In the genomic region with DNA sequence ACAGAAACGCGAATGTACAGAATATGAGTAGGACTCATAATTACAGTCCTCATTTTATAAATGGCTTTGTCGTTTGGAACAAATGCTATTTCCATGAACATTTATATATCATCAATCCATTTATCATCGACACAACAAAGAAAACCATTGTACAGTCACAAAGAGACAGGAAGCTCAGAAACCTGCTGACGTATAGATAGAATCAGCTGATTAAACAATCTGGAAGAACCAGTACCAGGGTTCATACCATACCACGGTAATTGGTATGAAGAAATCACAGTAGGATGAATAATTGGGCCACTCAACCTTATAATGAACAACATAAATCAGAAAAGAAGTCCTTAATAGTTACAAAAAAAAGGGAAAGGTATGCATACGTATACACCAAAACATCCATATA, we compare ENCODE assay signal across 19 cellular contexts.
DNase-seq lines count a peak whose midpoint lies in the region; ATAC-seq and TF ChIP-seq lines count a peak whose summit lies in the region.
"Had no signal": no experiment of that assay in that cellular context is flagged by ENCODE, and none has a peak within 500 bp of the region (broad histone marks: within the 10 kb centered on the region; RNA-seq: fewer than 3 reads in every experiment).

No MANE protein-coding gene starts in this region.

- H3K27me3 ChIP-seq in CD8-positive, alpha-beta T cell (ENCODE audit: insufficient read depth, low read length), result no peaks in the 10 kb centered on the region
- no peaks in the 10 kb centered on the region for H3K27me3 ChIP-seq in HAP-1 (ENCODE audit: low read depth)
- H3K27me3 ChIP-seq: pancreas, tibial artery had no signal

- no peak for ATAC-seq in CD8-positive, alpha-beta T cell
- ATAC-seq: WTC11 had no signal

- in situ Hi-C loops in HAP-1 (cut with MboI; ENCODE audit: low sequenced_read_pairs), result no loop called here

- intact Hi-C loops in CD8-positive, alpha-beta T cell (cut with DNase I, micrococcal nuclease), result loop anchor here in 1 of 2 experiments (10.0 kb wide), 1 partner anchor 115 kb away; no protein-coding TSS in a partner anchor

- H3K4me3 ChIP-seq in CD8-positive, alpha-beta T cell (ENCODE audit: low read depth, low read length), result no peak overlapping the region
- no peak overlapping the region for H3K4me3 ChIP-seq in HAP-1
- H3K4me3 ChIP-seq: pancreas, tibial artery had no signal

- H3K4me1 Mint-ChIP-seq in endothelial cell (ENCODE audit: unreplicated experiment) (no peaks in the 10 kb centered on the region), progenitor cell of endocrine pancreas (ENCODE audit: low read depth) (peaks cover 7% of the 10 kb centered on the region)
- H3K4me1 Mint-ChIP-seq in CD8-positive, alpha-beta T cell (ENCODE audit: low read depth), result peaks cover 3% of the 10 kb centered on the region

- H3K27me3 Mint-ChIP-seq in endothelial cell (ENCODE audit: unreplicated experiment), result no peaks in the 10 kb centered on the region
- H3K27me3 Mint-ChIP-seq in progenitor cell of endocrine pancreas, result no peaks in the 10 kb centered on the region
- no peaks in the 10 kb centered on the region for H3K27me3 Mint-ChIP-seq in CD8-positive, alpha-beta T cell (ENCODE audit: low read depth)
- H3K27me3 Mint-ChIP-seq: IgD-negative memory B cell, naive B cell had no signal

- no peak overlapping the region for H3K27ac ChIP-seq in CD8-positive, alpha-beta T cell (ENCODE audit: low read depth, low read length)
- H3K27ac ChIP-seq: pancreas, tibial artery had no signal

- no peaks in the 10 kb centered on the region for H3K9me3 ChIP-seq in CD8-positive, alpha-beta T cell (ENCODE audit: low read length)
- H3K9me3 ChIP-seq in HAP-1, result no peaks in the 10 kb centered on the region
- H3K9me3 ChIP-seq: pancreas, tibial artery had no signal

- H3K36me3 Mint-ChIP-seq in endothelial cell (ENCODE audit: low read depth, unreplicated experiment) (no peaks in the 10 kb centered on the region), progenitor cell of endocrine pancreas (ENCODE audit: insufficient read depth) (peaks cover 9% of the 10 kb centered on the region)
- no peaks in the 10 kb centered on the region for H3K36me3 Mint-ChIP-seq in CD8-positive, alpha-beta T cell
- H3K36me3 Mint-ChIP-seq: naive B cell had no signal

- H3K4me3 Mint-ChIP-seq in endothelial cell (ENCODE audit: unreplicated experiment), result no peak overlapping the region
- no peak overlapping the region for H3K4me3 Mint-ChIP-seq in progenitor cell of endocrine pancreas (ENCODE audit: low read depth)
- H3K4me3 Mint-ChIP-seq in CD8-positive, alpha-beta T cell, result no peak overlapping the region
- H3K4me3 Mint-ChIP-seq: IgD-negative memory B cell, naive B cell, WTC11 had no signal

- POLR2A ChIA-PET in CD8-positive, alpha-beta T cell (lab: Charles Lee), result no interaction called here

- TF ChIP-seq EP300 in Ishikawa (IDR thresholded peaks at IDR 0.05; ENCODE audit: borderline replicate concordance), result peak; percentile 84

- TF ChIP-seq RAD21 in Ishikawa (IDR thresholded peaks at IDR 0.05; ENCODE audit: low read depth), result no peak

- no peaks in the 10 kb centered on the region for H3K4me1 ChIP-seq in CD8-positive, alpha-beta T cell (ENCODE audit: insufficient read depth, low read length)
- H3K4me1 ChIP-seq in HAP-1, result no peaks in the 10 kb centered on the region
- H3K4me1 ChIP-seq: pancreas, tibial artery had no signal

- CTCF ChIA-PET in CD8-positive, alpha-beta T cell (lab: Charles Lee), result no interaction called here

- H3K36me3 ChIP-seq in CD8-positive, alpha-beta T cell (ENCODE audit: insufficient read depth, low read length), result no peaks in the 10 kb centered on the region
- no peaks in the 10 kb centered on the region for H3K36me3 ChIP-seq in HAP-1 (replicated peaks)
- H3K36me3 ChIP-seq: pancreas, tibial artery had no signal

- TF ChIP-seq CTCF in endothelial cell (IDR thresholded peaks at IDR 0.05; ENCODE audit: unreplicated experiment) (no peak), progenitor cell of endocrine pancreas (IDR thresholded peaks at IDR 0.05; ENCODE audit: unreplicated experiment) (no peak)
- no peak for TF ChIP-seq CTCF in CD8-positive, alpha-beta T cell (IDR thresholded peaks at IDR 0.05)

- H3K27ac Mint-ChIP-seq in endothelial cell (ENCODE audit: unreplicated experiment) (peak overlapping the region; percentile 68), progenitor cell of endocrine pancreas (peak overlapping the region; percentile 53)
- no peak overlapping the region for H3K27ac Mint-ChIP-seq in CD8-positive, alpha-beta T cell
- H3K27ac Mint-ChIP-seq: activated T-helper 2 cell treated with anti-CD3 and anti-CD28 coated beads, Interferon-gamma antibody, Interleukin-2, Interleukin-4, amounts not matched to agents 10 μg/mL and 5 μg/mL and 100 μg/mL, durations not matched to agents 14 hours and 24 hours and 36 hours; IgD-negative memory B cell; naive B cell; WTC11 had no signal

- H3K9me3 Mint-ChIP-seq in endothelial cell (ENCODE audit: unreplicated experiment) (no peaks in the 10 kb centered on the region), progenitor cell of endocrine pancreas (ENCODE audit: low read depth) (peaks cover 8% of the 10 kb centered on the region)
- H3K9me3 Mint-ChIP-seq in CD8-positive, alpha-beta T cell, result no peaks in the 10 kb centered on the region
- H3K9me3 Mint-ChIP-seq: activated T-helper 2 cell treated with anti-CD3 and anti-CD28 coated beads, Interferon-gamma antibody, Interleukin-2, Interleukin-4, amounts not matched to agents 10 μg/mL and 5 μg/mL and 100 μg/mL, durations not matched to agents 14 hours and 24 hours and 36 hours; naive B cell; WTC11 had no signal

- DNase-seq in NCI-H774 (lab: John Stamatoyannopoulos, UW) (peak; percentile 11), endothelial cell (ENCODE audit: low spot score) (no peak), progenitor cell of endocrine pancreas (ENCODE audit: low spot score, unreplicated experiment) (no peak), T-helper 1 cell (no peak), hepatic stellate cell (ENCODE audit: low spot score) (no peak), HAP-1 (ENCODE audit: low spot score in 2 of 2) (no peak)
- DNase-seq in CD8-positive, alpha-beta T cell, result no peak
- DNase-seq: caudate nucleus; effector CD8-positive, alpha-beta T cell; naive B cell; NCI-H1048; NCI-H446 treated with DMSO at 0.1 percent for 48 hours; pancreas; SW 1271; tibial artery had no signal

TF ChIP-seq in Ishikawa, 13 proteins besides CTCF, POLR2A, EP300 and RAD21:
- TF ChIP-seq CREB1 (IDR thresholded peaks at IDR 0.05; ENCODE audit: low read depth) (no peak), CEBPB (IDR thresholded peaks at IDR 0.05) (peak; percentile 87), REST (IDR thresholded peaks at IDR 0.05; ENCODE audit: low read depth) (no peak), TAF1 (IDR thresholded peaks at IDR 0.05; ENCODE audit: low read depth) (no peak), TCF12 (IDR thresholded peaks at IDR 0.05; ENCODE audit: low read depth) (peak; percentile 70), EGR1 (IDR thresholded peaks at IDR 0.05) (no peak), ZBTB7A (IDR thresholded peaks at IDR 0.05; ENCODE audit: low read depth) (no peak), NFIC (IDR thresholded peaks at IDR 0.05) (0 out of 2 replicates have a peak, but pooled peaks have one; percentile 16), FOXM1 (IDR thresholded peaks at IDR 0.05; ENCODE audit: borderline replicate concordance, low read depth) (peak; percentile 68; the same call in 1 of the 2 replicates), TEAD4 (IDR thresholded peaks at IDR 0.05) (peak; percentile 83)
- TF ChIP-seq, protein P1, sequence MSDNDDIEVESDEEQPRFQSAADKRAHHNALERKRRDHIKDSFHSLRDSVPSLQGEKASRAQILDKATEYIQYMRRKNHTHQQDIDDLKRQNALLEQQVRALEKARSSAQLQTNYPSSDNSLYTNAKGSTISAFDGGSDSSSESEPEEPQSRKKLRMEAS (IDR thresholded peaks at IDR 0.05), result no peak
- TF ChIP-seq, protein P2, sequence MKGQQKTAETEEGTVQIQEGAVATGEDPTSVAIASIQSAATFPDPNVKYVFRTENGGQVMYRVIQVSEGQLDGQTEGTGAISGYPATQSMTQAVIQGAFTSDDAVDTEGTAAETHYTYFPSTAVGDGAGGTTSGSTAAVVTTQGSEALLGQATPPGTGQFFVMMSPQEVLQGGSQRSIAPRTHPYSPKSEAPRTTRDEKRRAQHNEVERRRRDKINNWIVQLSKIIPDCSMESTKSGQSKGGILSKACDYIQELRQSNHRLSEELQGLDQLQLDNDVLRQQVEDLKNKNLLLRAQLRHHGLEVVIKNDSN (IDR thresholded peaks at IDR 0.05), result peak; percentile 36; the same call in 1 of the 2 replicates
